In genomic region chr3:5645311-5646029, GRCh38 we compare ENCODE assay signal across 24 cellular contexts.
"Had no signal": no experiment of that assay in that cellular context is flagged by ENCODE, and none has a peak within 500 bp of the region (broad histone marks: within the 10 kb centered on the region; RNA-seq: fewer than 3 reads in every experiment).

No MANE protein-coding gene starts in this region.

- H3K27ac ChIP-seq: gastrocnemius medialis, right lobe of liver, testis had no signal

- H3K4me3 Mint-ChIP-seq: activated B cell treated with CpG ODN at 0.5 μM for 24 hours; activated CD4-positive, alpha-beta T cell treated with anti-CD3 and anti-CD28 coated beads for 36 hours; activated CD8-positive, alpha-beta memory T cell treated with anti-CD3 and anti-CD28 coated beads, Interleukin-2, amount 10 ng/mL, durations not matched to agents 7 days and 5 days; activated CD8-positive, alpha-beta T cell treated with anti-CD3 and anti-CD28 coated beads, Interleukin-2, amount 10 ng/mL, durations not matched to agents 7 days and 5 days; activated naive CD8-positive, alpha-beta T cell; central memory CD8-positive, alpha-beta T cell had no signal

- H3K36me3 Mint-ChIP-seq: activated CD8-positive, alpha-beta memory T cell treated with anti-CD3 and anti-CD28 coated beads, Interleukin-2, amount 10 ng/mL, durations not matched to agents 7 days and 5 days; activated naive CD8-positive, alpha-beta T cell had no signal

- DNase-seq: activated B cell treated with CpG ODN at 0.5 μM for 24 hours; activated CD4-positive, alpha-beta T cell treated with anti-CD3 and anti-CD28 coated beads for 36 hours; activated CD8-positive, alpha-beta memory T cell treated with anti-CD3 and anti-CD28 coated beads, Interleukin-2, amount 10 ng/mL, durations not matched to agents 7 days and 5 days; activated CD8-positive, alpha-beta T cell treated with anti-CD3 and anti-CD28 coated beads, Interleukin-2, amount 10 ng/mL, durations not matched to agents 7 days and 5 days; activated T-cell treated with anti-CD3 and anti-CD28 coated beads, Interleukin-2, amount 50 U/mL, for 48 hours; anterior cingulate cortex; dermis blood vessel endothelial cell; effector CD8-positive, alpha-beta T cell; gastrocnemius medialis; glutamatergic neuron; left cardiac atrium; left ventricle myocardium superior; occipital lobe; posterior cingulate gyrus; right lobe of liver; stimulated activated CD4-positive, alpha-beta T cell treated with anti-CD3 and anti-CD28 coated beads, Interleukin-12 subunit alpha, Interleukin-12 subunit beta, amount 100 ng/mL, for 4 hours; stimulated activated CD4-positive, alpha-beta T cell treated with anti-CD3 and anti-CD28 coated beads, Interleukin-4, amount 100 ng/mL, for 1 hour; stimulated activated naive CD8-positive, alpha-beta T cell treated with anti-CD3 and anti-CD28 coated beads, Interleukin-15, Interleukin-2, amounts not matched to agents 100 U/mL and 50 U/mL, for 24 hours; T-helper 2 cell; testis; transverse colon had no signal

- H3K27ac Mint-ChIP-seq: activated B cell treated with CpG ODN at 0.5 μM for 24 hours; activated CD4-positive, alpha-beta T cell treated with anti-CD3 and anti-CD28 coated beads for 36 hours; activated CD8-positive, alpha-beta memory T cell treated with anti-CD3 and anti-CD28 coated beads, Interleukin-2, amount 10 ng/mL, durations not matched to agents 7 days and 5 days; activated CD8-positive, alpha-beta T cell treated with anti-CD3 and anti-CD28 coated beads, Interleukin-2, amount 10 ng/mL, durations not matched to agents 7 days and 5 days; activated naive CD8-positive, alpha-beta T cell; activated T-helper 2 cell treated with anti-CD3 and anti-CD28 coated beads, Interferon-gamma antibody, Interleukin-2, Interleukin-4, amounts not matched to agents 10 μg/mL and 5 μg/mL and 100 μg/mL, durations not matched to agents 14 hours and 24 hours and 36 hours had no signal

- H3K27me3 Mint-ChIP-seq: activated B cell treated with CpG ODN at 0.5 μM for 24 hours; activated CD4-positive, alpha-beta T cell treated with anti-CD3 and anti-CD28 coated beads for 36 hours; activated CD8-positive, alpha-beta memory T cell treated with anti-CD3 and anti-CD28 coated beads, Interleukin-2, amount 10 ng/mL, durations not matched to agents 7 days and 5 days; central memory CD8-positive, alpha-beta T cell had no signal

- H3K4me1 Mint-ChIP-seq: activated B cell treated with CpG ODN at 0.5 μM for 24 hours; activated CD4-positive, alpha-beta T cell treated with anti-CD3 and anti-CD28 coated beads for 36 hours; activated CD8-positive, alpha-beta memory T cell treated with anti-CD3 and anti-CD28 coated beads, Interleukin-2, amount 10 ng/mL, durations not matched to agents 7 days and 5 days; central memory CD8-positive, alpha-beta T cell had no signal

- H3K9me3 Mint-ChIP-seq: activated B cell treated with CpG ODN at 0.5 μM for 24 hours; activated T-helper 2 cell treated with anti-CD3 and anti-CD28 coated beads, Interferon-gamma antibody, Interleukin-2, Interleukin-4, amounts not matched to agents 10 μg/mL and 5 μg/mL and 100 μg/mL, durations not matched to agents 14 hours and 24 hours and 36 hours had no signal
